Comparison of ENCODE assay signal across 11 cellular contexts in the genomic region with DNA sequence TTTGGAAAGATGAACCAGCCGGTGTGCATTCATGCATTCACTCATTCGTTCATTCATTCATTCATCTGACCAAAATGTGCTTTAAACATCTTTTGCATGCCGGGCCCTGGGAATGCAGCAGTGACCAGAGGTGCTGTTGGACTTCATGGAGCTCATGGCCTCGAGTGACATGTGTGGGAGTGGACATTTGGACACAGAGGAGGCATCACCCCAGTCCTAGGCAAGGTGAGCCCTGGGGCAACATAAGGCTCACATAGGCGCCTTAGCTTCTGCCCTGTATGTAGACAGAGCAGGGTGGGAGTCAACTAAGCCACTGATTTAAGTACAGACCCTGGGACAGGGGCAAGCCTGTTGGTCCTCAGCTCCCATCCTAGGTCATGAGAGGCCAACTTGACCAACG.
"Had no signal": no experiment of that assay in that cellular context is flagged by ENCODE, and none has a peak within 500 bp of the region (broad histone marks: within the 10 kb centered on the region; RNA-seq: fewer than 3 reads in every experiment).

No MANE protein-coding gene starts in this region.

- H3K36me3 ChIP-seq: colonic mucosa, esophagus squamous epithelium, gastroesophageal sphincter, heart left ventricle, left lung, lower lobe of right lung had no signal

- H3K4me3 ChIP-seq: colonic mucosa, gastroesophageal sphincter, heart left ventricle, hepatocyte, left lung, lower lobe of right lung had no signal

- H3K27me3 ChIP-seq: colonic mucosa, heart left ventricle had no signal

- DNase-seq: cortex of kidney, esophagus squamous epithelium had no signal

- H3K9me3 ChIP-seq: colonic mucosa, esophagus squamous epithelium, gastroesophageal sphincter, heart left ventricle, left lung, lower lobe of right lung had no signal

- H3K4me1 ChIP-seq: colonic mucosa, lower lobe of right lung had no signal

- H2AFZ ChIP-seq: hepatocyte had no signal

- H3K27ac ChIP-seq: colonic mucosa, epithelial cell of prostate, esophagus squamous epithelium, gastroesophageal sphincter, heart left ventricle, hepatocyte, left lung, lower lobe of right lung had no signal

- FAIRE-seq: endometrium, frontal cortex had no signal
